In genomic region chr5:95081500-95082355, GRCh38 we compare ENCODE assay signal across 9 cellular contexts.
DNase-seq lines count a peak whose midpoint lies in the region; ATAC-seq, FAIRE-seq and TF ChIP-seq lines count a peak whose summit lies in the region.
"Had no signal": no experiment of that assay in that cellular context is flagged by ENCODE, and none has a peak within 500 bp of the region (broad histone marks: within the 10 kb centered on the region; RNA-seq: fewer than 3 reads in every experiment).

No MANE protein-coding gene starts in this region.

- no peaks in the 10 kb centered on the region for H3K4me1 ChIP-seq in CD4-positive, alpha-beta memory T cell (ENCODE audit: insufficient read depth, low read length)
- H3K4me1 ChIP-seq in HepG2 (ENCODE audit: insufficient read depth, low read length) (no peaks in the 10 kb centered on the region), thoracic aorta (ENCODE audit: control insufficient read depth in 1 of 2, low read depth in 2 of 2) (peaks cover 0 to 4% of the 10 kb centered on the region in 2 donors)
- H3K4me1 ChIP-seq: thyroid gland had no signal

- FAIRE-seq in RCC 7860 (lab: Jason Lieb, UNC) = peak; percentile 80
- no peak for FAIRE-seq in HepG2 (lab: Jason Lieb, UNC)

- H3K9me3 Mint-ChIP-seq in CD4-positive, alpha-beta memory T cell = peaks cover 0 to 2% (median 0%) of the 10 kb centered on the region in 8 donors

- H3K79me2 ChIP-seq in HepG2 (ENCODE audit: insufficient read depth, low read length) = no peaks in the 10 kb centered on the region

- H4K20me1 ChIP-seq in HepG2 (ENCODE audit: insufficient read depth, low read length) = no peaks in the 10 kb centered on the region

- POLR2A ChIA-PET in CD4-positive, alpha-beta memory T cell (lab: Charles Lee; ENCODE audit: partially characterized antibody) = no interaction called here
- POLR2A ChIA-PET in HepG2 (lab: Yijun Ruan, JAX) = no interaction called here

- TF ChIP-seq CTCF in HepG2 (CRISPR knock-in tag; IDR thresholded peaks at IDR 0.05) (no peak), thoracic aorta (IDR thresholded peaks at IDR 0.05) (no peak)

- intact Hi-C loops in CD4-positive, alpha-beta memory T cell (cut with micrococcal nuclease) = no loop called here
- intact Hi-C loops in HepG2 (cut with micrococcal nuclease; ENCODE audit: unreplicated experiment) = no loop called here

- no peaks in the 10 kb centered on the region for H3K36me3 ChIP-seq in CD4-positive, alpha-beta memory T cell (ENCODE audit: insufficient read depth, low read length)
- no peaks in the 10 kb centered on the region for H3K36me3 ChIP-seq in HepG2 (replicated peaks in 1 of 2; ENCODE audit: control insufficient read depth in 1 of 2, insufficient read depth in 2 of 2, low read length in 2 of 2)
- no peaks in the 10 kb centered on the region for H3K36me3 ChIP-seq in thoracic aorta
- H3K36me3 ChIP-seq: thyroid gland had no signal

- TF ChIP-seq EP300 in HepG2 (IDR thresholded peaks at IDR 0.05; ENCODE audit: low read depth in 2 of 2, low read length in 2 of 2) (no peak; a peak in 1 of 4 replicates), HepG2 (CRISPR knock-in tag; IDR thresholded peaks at IDR 0.05; ENCODE audit: borderline replicate concordance) (no peak)

- no peaks in the 10 kb centered on the region for H3K9me3 ChIP-seq in CD4-positive, alpha-beta memory T cell (ENCODE audit: control insufficient read depth in 1 of 2, low read length in 2 of 2)
- H3K9me3 ChIP-seq in HepG2 (ENCODE audit: low read length) (no peaks in the 10 kb centered on the region), thoracic aorta (no peaks in the 10 kb centered on the region)
- H3K9me3 ChIP-seq: thyroid gland had no signal

- H3K9ac ChIP-seq in HepG2 (ENCODE audit: insufficient read depth, low read depth, low read length) = no peak overlapping the region

- peak overlapping the region; percentile 9 to 67 (median 48) for H3K4me3 Mint-ChIP-seq in CD4-positive, alpha-beta memory T cell

- H2AFZ ChIP-seq in HepG2 (ENCODE audit: low read length) = no peak overlapping the region

- no peak for TF ChIP-seq RAD21 in HepG2 (CRISPR knock-in tag; IDR thresholded peaks at IDR 0.05)

- H3K4me1 Mint-ChIP-seq in CD4-positive, alpha-beta memory T cell = peaks cover 5 to 11% (median 6%) of the 10 kb centered on the region in 4 donors

- in situ Hi-C loops in HepG2 (cut with HindIII; ENCODE audit: extremely low pct_ligation_motif_present, low pct_unique_long_range_greater_than_20kb) = no loop called here

- peak; percentile 93 for ATAC-seq in GM19035 (IDR thresholded peaks at IDR 0.05; ENCODE audit: unreplicated experiment)
- ATAC-seq in HG03108 (IDR thresholded peaks at IDR 0.05; ENCODE audit: unreplicated experiment) = peak; percentile 92
- ATAC-seq in HepG2 = no peak
- no peak for ATAC-seq in thoracic aorta (ENCODE audit: insufficient number of reproducible peaks, low FRiP score, low read depth)

- BruUV-seq in HepG2 (replicated peaks; lab: Mats Ljungman, UMichigan) = no TSS peak

- no peak overlapping the region for H3K27ac ChIP-seq in CD4-positive, alpha-beta memory T cell (ENCODE audit: low read depth, low read length)
- H3K27ac ChIP-seq in caudate nucleus (ENCODE audit: low read depth, low read length) = peak overlapping the region; percentile 76
- H3K27ac ChIP-seq in HepG2 (ENCODE audit: extremely low read length, insufficient read depth, low read length) = no peak overlapping the region
- H3K27ac ChIP-seq in thoracic aorta = no peak overlapping the region
- H3K27ac ChIP-seq: thyroid gland had no signal

- 14% methylated on average over 8 of the region's 8 CpGs for WGBS in HepG2 (ENCODE audit: low lambda C conversion rate)

- CTCF ChIA-PET in CD4-positive, alpha-beta memory T cell (lab: Charles Lee; ENCODE audit: partially characterized antibody) = no interaction called here
- CTCF ChIA-PET in HepG2 (lab: Yijun Ruan, JAX; ENCODE audit: low intra/inter-chr PET ratio, low total read pairs) = no interaction called here

- peak in 3 of 5 donors; percentile 1 to 4 (median 1) for DNase-seq in CD4-positive, alpha-beta memory T cell
- DNase-seq in RCC 7860 (ENCODE audit: low spot score) = peak; percentile 74
- peak in 27 of 61 donors; percentile 6 to 85 (median 27) for DNase-seq in caudate nucleus (lab: John Stamatoyannopoulos, UW)
- peak; percentile 9 for DNase-seq in HepG2 (ENCODE audit: low spot score)
- DNase-seq in thoracic aorta (ENCODE audit: low spot score) = no peak
- no peak for DNase-seq in NCI-H524 treated with DMSO at 0.1 percent for 48 hours (lab: John Stamatoyannopoulos, UW)

- no peak overlapping the region for H3K4me3 ChIP-seq in CD4-positive, alpha-beta memory T cell (ENCODE audit: low read length in 2 of 2)
- H3K4me3 ChIP-seq in HepG2 (replicated peaks in 1 of 3; ENCODE audit: insufficient read depth in 1 of 3, low read depth in 2 of 3, low read length in 3 of 3) (no peak overlapping the region), thoracic aorta (peak overlapping the region; percentile 65)
- H3K4me3 ChIP-seq: thyroid gland had no signal

- no peak overlapping the region for H3K4me2 ChIP-seq in HepG2 (ENCODE audit: low read depth, low read length)

- no peak for TF ChIP-seq POLR2A in HepG2 (IDR thresholded peaks at IDR 0.05; ENCODE audit: insufficient read depth in 1 of 2, low read depth in 2 of 2, low read length in 2 of 2)

- H3K27ac Mint-ChIP-seq in CD4-positive, alpha-beta memory T cell = peak overlapping the region in 2 of 7 donors; percentile 23 to 31

- no peaks in the 10 kb centered on the region for H3K27me3 ChIP-seq in CD4-positive, alpha-beta memory T cell (ENCODE audit: insufficient read depth, low read length)
- no peaks in the 10 kb centered on the region for H3K27me3 ChIP-seq in HepG2 (ENCODE audit: control insufficient read depth in 1 of 2, insufficient read depth in 2 of 2, low read length in 2 of 2)
- H3K27me3 ChIP-seq in thoracic aorta (replicated peaks; ENCODE audit: insufficient read depth) = no peaks in the 10 kb centered on the region
- H3K27me3 ChIP-seq: thyroid gland had no signal

- H3K36me3 Mint-ChIP-seq in CD4-positive, alpha-beta memory T cell = no peaks in the 10 kb centered on the region

- peaks cover 2 to 3% of the 10 kb centered on the region in 2 donors for H3K27me3 Mint-ChIP-seq in CD4-positive, alpha-beta memory T cell

TF ChIP-seq in HepG2, 621 proteins besides CTCF, POLR2A, EP300 and RAD21:
- 0 out of 2 replicates have a peak, but pooled peaks have one; percentile 12 for TF ChIP-seq FOSL2 (CRISPR knock-in tag; IDR thresholded peaks at IDR 0.05)
- no peak for TF ChIP-seq ZBTB7A (CRISPR knock-in tag; IDR thresholded peaks at IDR 0.05)

Comparison
In these comparisons a context has a peak if more than half of its experiments do, and no peak if none do; other contexts are left out.
1. DNase-seq: peak in CD4-positive, alpha-beta memory T cell (3 of 5), RCC 7860 (single experiment) and HepG2 (single experiment); none in thoracic aorta (single experiment) and NCI-H524 treated with DMSO at 0.1 percent for 48 hours (single experiment).
2. ATAC-seq: peak in GM19035 (single experiment) and HG03108 (single experiment); none in HepG2 (single experiment) and thoracic aorta (single experiment).